1 cellular context compared by ENCODE assay signal in the genomic region with DNA sequence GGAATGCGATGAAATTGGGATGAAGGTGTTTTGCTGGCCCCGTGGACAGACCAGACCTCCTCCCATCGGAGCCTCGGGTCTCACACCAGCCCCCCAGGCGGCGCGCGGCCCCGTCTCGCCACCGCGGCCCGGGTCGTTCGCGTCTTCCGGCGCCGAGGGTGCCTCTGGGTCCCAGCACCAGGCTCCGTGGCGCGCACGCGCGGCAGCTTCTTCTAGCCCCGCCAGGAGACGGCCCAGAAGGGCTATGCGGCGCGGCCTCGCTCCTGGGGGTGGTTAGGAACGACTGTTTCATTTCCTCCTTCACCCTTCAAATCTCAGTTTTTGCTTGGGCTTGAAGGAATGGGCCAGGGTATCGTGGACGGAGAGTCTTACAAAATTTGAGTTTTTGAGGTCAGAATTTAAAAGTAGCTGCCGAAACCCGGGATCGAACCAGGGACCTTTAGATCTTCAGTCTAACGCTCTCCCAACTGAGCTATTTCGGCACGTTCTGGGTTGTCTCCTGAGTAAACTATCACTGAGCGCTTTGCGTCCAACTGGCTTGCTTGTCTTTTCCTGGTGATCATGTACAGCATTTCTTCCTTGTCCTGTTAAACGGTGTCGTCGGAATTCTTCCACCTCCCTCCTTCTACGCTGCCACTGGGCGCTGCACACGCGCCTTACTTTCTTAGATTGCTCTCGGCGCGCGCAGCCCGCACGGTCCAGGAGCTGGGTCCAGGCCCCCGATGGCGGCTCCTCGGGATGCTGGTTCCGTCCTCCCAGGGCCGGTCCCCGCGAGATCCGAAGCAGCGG.
A peak's percentile ranks its signal among the peaks of the same experiment; 100 is the strongest.
TF ChIP-seq lines count a peak whose summit lies in the region.

No MANE protein-coding gene starts in this region.

TF ChIP-seq in HepG2, 621 proteins besides CTCF, POLR2A, EP300 and RAD21 (continued from another document and continues in another):
- TF ChIP-seq, protein P1, sequence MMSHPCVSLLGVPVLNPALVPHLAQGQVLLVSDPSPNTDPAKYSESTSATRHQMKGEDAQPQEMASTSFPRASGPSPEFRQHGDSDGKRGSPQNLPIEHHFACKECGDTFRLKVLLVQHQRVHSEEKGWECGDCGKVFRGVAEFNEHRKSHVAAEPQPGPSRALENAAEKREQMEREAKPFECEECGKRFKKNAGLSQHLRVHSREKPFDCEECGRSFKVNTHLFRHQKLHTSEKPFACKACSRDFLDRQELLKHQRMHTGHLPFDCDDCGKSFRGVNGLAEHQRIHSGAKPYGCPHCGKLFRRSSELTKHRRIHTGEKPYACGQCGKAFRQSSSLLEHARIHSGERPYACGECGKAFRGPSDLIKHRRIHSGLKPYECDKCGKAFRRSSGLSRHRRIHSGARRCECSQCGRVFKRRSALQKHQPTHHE (CRISPR knock-in tag; IDR thresholded peaks at IDR 0.05; ENCODE audit: borderline replicate concordance): no peak; the same call in 1 of the 2 replicates
- TF ChIP-seq RFXANK (CRISPR knock-in tag; IDR thresholded peaks at IDR 0.05): 0 out of 2 replicates have a peak, but pooled peaks have one; percentile 22
- peak; percentile 45; the same call in 1 of the 2 replicates for TF ChIP-seq NR2F2 (IDR thresholded peaks at IDR 0.05; ENCODE audit: borderline replicate concordance, low read depth)
- TF ChIP-seq, protein P2, sequence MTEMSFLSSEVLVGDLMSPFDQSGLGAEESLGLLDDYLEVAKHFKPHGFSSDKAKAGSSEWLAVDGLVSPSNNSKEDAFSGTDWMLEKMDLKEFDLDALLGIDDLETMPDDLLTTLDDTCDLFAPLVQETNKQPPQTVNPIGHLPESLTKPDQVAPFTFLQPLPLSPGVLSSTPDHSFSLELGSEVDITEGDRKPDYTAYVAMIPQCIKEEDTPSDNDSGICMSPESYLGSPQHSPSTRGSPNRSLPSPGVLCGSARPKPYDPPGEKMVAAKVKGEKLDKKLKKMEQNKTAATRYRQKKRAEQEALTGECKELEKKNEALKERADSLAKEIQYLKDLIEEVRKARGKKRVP (CRISPR knock-in tag; IDR thresholded peaks at IDR 0.05): no peak
- TF ChIP-seq, protein P3, sequence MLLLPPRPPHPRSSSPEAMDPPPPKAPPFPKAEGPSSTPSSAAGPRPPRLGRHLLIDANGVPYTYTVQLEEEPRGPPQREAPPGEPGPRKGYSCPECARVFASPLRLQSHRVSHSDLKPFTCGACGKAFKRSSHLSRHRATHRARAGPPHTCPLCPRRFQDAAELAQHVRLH (CRISPR knock-in tag; IDR thresholded peaks at IDR 0.05; ENCODE audit: borderline replicate concordance, low read depth): peak; percentile 75
- TF ChIP-seq SATB2 (CRISPR knock-in tag; IDR thresholded peaks at IDR 0.05): 0 out of 2 replicates have a peak, but pooled peaks have one; percentile 14
- TF ChIP-seq NRL (CRISPR knock-in tag; IDR thresholded peaks at IDR 0.05; ENCODE audit: borderline replicate concordance): no peak
- TF ChIP-seq TAF1 (CRISPR knock-in tag; IDR thresholded peaks at IDR 0.05): peak; percentile 43
- no peak for TF ChIP-seq TAF15 (IDR thresholded peaks at IDR 0.05; ENCODE audit: low read depth, low read length, poor library complexity, severe bottlenecking)
- peak; percentile 17 for TF ChIP-seq PRDM10 (CRISPR knock-in tag; IDR thresholded peaks at IDR 0.05; ENCODE audit: low read depth)
- no peak for TF ChIP-seq CREM (IDR thresholded peaks at IDR 0.05)
- no peak for TF ChIP-seq CREM (CRISPR knock-in tag; IDR thresholded peaks at IDR 0.05)
- TF ChIP-seq, protein P4, sequence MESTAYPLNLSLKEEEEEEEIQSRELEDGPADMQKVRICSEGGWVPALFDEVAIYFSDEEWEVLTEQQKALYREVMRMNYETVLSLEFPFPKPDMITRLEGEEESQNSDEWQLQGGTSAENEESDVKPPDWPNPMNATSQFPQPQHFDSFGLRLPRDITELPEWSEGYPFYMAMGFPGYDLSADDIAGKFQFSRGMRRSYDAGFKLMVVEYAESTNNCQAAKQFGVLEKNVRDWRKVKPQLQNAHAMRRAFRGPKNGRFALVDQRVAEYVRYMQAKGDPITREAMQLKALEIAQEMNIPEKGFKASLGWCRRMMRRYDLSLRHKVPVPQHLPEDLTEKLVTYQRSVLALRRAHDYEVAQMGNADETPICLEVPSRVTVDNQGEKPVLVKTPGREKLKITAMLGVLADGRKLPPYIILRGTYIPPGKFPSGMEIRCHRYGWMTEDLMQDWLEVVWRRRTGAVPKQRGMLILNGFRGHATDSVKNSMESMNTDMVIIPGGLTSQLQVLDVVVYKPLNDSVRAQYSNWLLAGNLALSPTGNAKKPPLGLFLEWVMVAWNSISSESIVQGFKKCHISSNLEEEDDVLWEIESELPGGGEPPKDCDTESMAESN (CRISPR knock-in tag; conservative IDR thresholded peaks at IDR 0.05): no peak; the same call in 1 of the 2 replicates
- TF ChIP-seq ZNF3 (CRISPR knock-in tag; IDR thresholded peaks at IDR 0.05): no peak
- no peak for TF ChIP-seq AGO1 (IDR thresholded peaks at IDR 0.05; ENCODE audit: low read depth, low read length, poor library complexity, severe bottlenecking)
- TF ChIP-seq ARNT (IDR thresholded peaks at IDR 0.05): no peak
- TF ChIP-seq POLR2AphosphoS2 (IDR thresholded peaks at IDR 0.05; ENCODE audit: low read depth, low read length): no peak
- TF ChIP-seq, protein P5, sequence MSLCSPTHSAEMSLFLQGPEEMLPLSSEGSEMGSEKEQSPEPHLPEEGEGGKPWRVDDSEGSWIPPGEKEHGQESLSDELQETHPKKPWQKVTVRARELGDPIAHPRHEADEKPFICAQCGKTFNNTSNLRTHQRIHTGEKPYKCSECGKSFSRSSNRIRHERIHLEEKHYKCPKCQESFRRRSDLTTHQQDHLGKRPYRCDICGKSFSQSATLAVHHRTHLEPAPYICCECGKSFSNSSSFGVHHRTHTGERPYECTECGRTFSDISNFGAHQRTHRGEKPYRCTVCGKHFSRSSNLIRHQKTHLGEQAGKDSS (CRISPR knock-in tag; IDR thresholded peaks at IDR 0.05; ENCODE audit: borderline replicate concordance, low read depth): no peak; the same call in 1 of the 2 replicates
- TF ChIP-seq ZNF704 (CRISPR knock-in tag; IDR thresholded peaks at IDR 0.05; ENCODE audit: borderline replicate concordance): no peak
- TF ChIP-seq ATF1 (CRISPR knock-in tag; IDR thresholded peaks at IDR 0.05): no peak
- peak; percentile 15; the same call in 1 of the 2 replicates for TF ChIP-seq DR1 (CRISPR knock-in tag; IDR thresholded peaks at IDR 0.05)
- TF ChIP-seq ZNF549 (CRISPR knock-in tag; IDR thresholded peaks at IDR 0.05): no peak
- peak; percentile 79; the same call in 1 of the 2 replicates for TF ChIP-seq ZNF274 (CRISPR knock-in tag; IDR thresholded peaks at IDR 0.05)
- TF ChIP-seq, protein P6, sequence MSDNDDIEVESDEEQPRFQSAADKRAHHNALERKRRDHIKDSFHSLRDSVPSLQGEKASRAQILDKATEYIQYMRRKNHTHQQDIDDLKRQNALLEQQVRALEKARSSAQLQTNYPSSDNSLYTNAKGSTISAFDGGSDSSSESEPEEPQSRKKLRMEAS (IDR thresholded peaks at IDR 0.05): peak; percentile 56; the same call in 1 of the 2 replicates
- peak; percentile 26; the same call in 1 of the 2 replicates for TF ChIP-seq SNAI1 (CRISPR knock-in tag; IDR thresholded peaks at IDR 0.05; ENCODE audit: borderline replicate concordance)
- TF ChIP-seq ESRRA (CRISPR knock-in tag; IDR thresholded peaks at IDR 0.05; ENCODE audit: low read depth): 0 out of 2 replicates have a peak, but pooled peaks have one; percentile 21
- TF ChIP-seq CHD4 (IDR thresholded peaks at IDR 0.05; ENCODE audit: borderline replicate concordance, low read length): no peak; the same call in 1 of the 2 replicates
- TF ChIP-seq MYNN (CRISPR knock-in tag; IDR thresholded peaks at IDR 0.05; ENCODE audit: low read depth): no peak
- TF ChIP-seq, protein P7, sequence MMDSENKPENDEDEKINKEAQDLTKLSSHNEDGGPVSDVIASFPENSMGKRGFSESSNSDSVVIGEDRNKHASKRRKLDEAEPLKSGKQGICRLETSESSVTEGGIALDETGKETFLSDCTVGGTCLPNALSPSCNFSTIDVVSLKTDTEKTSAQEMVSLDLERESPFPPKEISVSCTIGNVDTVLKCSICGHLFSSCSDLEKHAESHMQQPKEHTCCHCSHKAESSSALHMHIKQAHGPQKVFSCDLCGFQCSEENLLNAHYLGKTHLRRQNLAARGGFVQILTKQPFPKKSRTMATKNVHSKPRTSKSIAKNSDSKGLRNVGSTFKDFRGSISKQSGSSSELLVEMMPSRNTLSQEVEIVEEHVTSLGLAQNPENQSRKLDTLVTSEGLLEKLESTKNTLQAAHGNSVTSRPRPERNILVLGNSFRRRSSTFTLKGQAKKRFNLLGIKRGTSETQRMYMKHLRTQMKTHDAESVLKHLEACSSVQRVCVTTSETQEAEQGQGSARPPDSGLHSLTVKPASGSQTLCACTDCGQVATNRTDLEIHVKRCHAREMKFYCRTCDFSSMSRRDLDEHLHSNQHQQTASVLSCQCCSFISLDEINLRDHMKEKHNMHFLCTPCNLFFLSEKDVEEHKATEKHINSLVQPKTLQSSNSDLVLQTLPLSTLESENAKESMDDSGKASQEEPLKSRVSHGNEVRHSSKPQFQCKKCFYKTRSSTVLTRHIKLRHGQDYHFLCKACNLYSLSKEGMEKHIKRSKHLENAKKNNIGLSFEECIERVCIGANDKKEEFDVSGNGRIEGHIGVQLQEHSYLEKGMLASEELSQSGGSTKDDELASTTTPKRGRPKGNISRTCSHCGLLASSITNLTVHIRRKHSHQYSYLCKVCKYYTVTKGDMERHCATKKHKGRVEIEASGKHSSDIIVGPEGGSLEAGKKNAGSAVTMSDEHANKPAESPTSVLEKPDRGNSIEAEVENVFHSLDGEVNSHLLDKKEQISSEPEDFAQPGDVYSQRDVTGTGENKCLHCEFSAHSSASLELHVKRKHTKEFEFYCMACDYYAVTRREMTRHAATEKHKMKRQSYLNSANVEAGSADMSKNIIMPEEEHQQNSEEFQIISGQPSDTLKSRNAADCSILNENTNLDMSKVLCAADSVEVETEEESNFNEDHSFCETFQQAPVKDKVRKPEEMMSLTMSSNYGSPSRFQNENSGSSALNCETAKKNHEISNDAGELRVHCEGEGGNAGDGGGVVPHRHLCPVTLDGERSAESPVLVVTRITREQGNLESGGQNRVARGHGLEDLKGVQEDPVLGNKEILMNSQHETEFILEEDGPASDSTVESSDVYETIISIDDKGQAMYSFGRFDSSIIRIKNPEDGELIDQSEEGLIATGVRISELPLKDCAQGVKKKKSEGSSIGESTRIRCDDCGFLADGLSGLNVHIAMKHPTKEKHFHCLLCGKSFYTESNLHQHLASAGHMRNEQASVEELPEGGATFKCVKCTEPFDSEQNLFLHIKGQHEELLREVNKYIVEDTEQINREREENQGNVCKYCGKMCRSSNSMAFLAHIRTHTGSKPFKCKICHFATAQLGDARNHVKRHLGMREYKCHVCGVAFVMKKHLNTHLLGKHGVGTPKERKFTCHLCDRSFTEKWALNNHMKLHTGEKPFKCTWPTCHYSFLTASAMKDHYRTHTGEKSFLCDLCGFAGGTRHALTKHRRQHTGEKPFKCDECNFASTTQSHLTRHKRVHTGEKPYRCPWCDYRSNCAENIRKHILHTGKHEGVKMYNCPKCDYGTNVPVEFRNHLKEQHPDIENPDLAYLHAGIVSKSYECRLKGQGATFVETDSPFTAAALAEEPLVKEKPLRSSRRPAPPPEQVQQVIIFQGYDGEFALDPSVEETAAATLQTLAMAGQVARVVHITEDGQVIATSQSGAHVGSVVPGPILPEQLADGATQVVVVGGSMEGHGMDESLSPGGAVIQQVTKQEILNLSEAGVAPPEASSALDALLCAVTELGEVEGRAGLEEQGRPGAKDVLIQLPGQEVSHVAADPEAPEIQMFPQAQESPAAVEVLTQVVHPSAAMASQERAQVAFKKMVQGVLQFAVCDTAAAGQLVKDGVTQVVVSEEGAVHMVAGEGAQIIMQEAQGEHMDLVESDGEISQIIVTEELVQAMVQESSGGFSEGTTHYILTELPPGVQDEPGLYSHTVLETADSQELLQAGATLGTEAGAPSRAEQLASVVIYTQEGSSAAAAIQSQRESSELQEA (CRISPR knock-in tag; IDR thresholded peaks at IDR 0.05; ENCODE audit: not compliant biosample characterization): peak; percentile 24
- no peak for TF ChIP-seq ZNF234 (CRISPR knock-in tag; conservative IDR thresholded peaks at IDR 0.05)
- TF ChIP-seq BCL6 (CRISPR knock-in tag; IDR thresholded peaks at IDR 0.05): no peak
- TF ChIP-seq ZNF891 (CRISPR knock-in tag; IDR thresholded peaks at IDR 0.05): no peak
- peak; percentile 96 for TF ChIP-seq ASH2L (IDR thresholded peaks at IDR 0.05; ENCODE audit: insufficient read length, low read depth, low read length)
